8 cellular contexts compared by ENCODE assay signal in the genomic region with DNA sequence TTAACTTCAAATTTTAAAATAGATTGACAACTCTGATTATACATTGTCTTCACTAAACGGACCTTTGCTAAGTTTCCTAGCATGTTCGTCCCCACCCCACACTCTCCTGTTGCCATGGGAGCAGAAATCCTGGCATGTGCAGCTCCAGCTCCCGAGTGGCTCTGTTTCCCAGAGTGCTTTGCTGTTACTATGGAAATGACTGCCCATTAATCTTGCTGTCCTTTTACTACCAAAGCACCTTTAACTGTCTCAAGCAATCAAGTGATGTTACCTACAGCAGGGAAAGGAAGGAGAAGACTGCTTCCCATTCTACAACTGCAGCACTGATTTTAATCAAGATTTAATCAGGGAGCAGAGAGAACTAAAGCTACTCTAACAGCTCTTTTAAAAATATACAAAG.
DNase-seq lines count a peak whose midpoint lies in the region; ATAC-seq and TF ChIP-seq lines count a peak whose summit lies in the region.

No MANE protein-coding gene starts in this region.

- H3K9me3 Mint-ChIP-seq in glutamatergic neuron (ENCODE audit: unreplicated experiment): no peaks in the 10 kb centered on the region

- no peak overlapping the region for H3K27ac Mint-ChIP-seq in glutamatergic neuron (ENCODE audit: unreplicated experiment)

- H3K27ac ChIP-seq in HEK293 (ENCODE audit: extremely low read depth, low read depth, low read length) (no peak overlapping the region), RWPE2 (ENCODE audit: poor library complexity, severe bottlenecking) (no peak overlapping the region), substantia nigra (ENCODE audit: low read depth, low read length, poor library complexity, severe bottlenecking) (no peak overlapping the region)

- no peaks in the 10 kb centered on the region for H3K36me3 Mint-ChIP-seq in glutamatergic neuron (ENCODE audit: unreplicated experiment)

- peak; percentile 20 for DNase-seq in AG09319 (ENCODE audit: extremely low read depth, low read depth)
- DNase-seq in RWPE2 (ENCODE audit: low spot score): no peak
- DNase-seq in glutamatergic neuron: peak; percentile 47
- DNase-seq in substantia nigra (lab: John Stamatoyannopoulos, UW): peak in 32 of 49 donors; percentile 1 to 48 (median 14)
- DNase-seq in activated CD4-positive, CD25-positive, alpha-beta regulatory T cell treated with anti-CD3 and anti-CD28 coated beads, Interleukin-2, amount 50 U/mL, for 72 hours: no peak
- DNase-seq in NOMO-1 (lab: John Stamatoyannopoulos, UW; ENCODE audit: unreplicated experiment in 2 of 2): no peak

- H3K36me3 ChIP-seq in HEK293 (ENCODE audit: control insufficient read depth in 2 of 2, insufficient read depth in 1 of 2, low read length in 2 of 2): no peaks in the 10 kb centered on the region
- H3K36me3 ChIP-seq in RWPE2 (ENCODE audit: low read depth): no peaks in the 10 kb centered on the region

- no peaks in the 10 kb centered on the region for H3K4me1 Mint-ChIP-seq in glutamatergic neuron (ENCODE audit: low read depth, unreplicated experiment)

- CTCF ChIA-PET in HEK293 (lab: Yijun Ruan, JAX): interaction anchor here (0.6 to 0.7 kb wide), 3 partner anchors 43 to 804 kb away, joined by 3 to 5 read pairs (median 4); no protein-coding TSS in a partner anchor

- H3K27me3 ChIP-seq in RWPE2 (ENCODE audit: insufficient read depth, poor library complexity, severe bottlenecking): no peaks in the 10 kb centered on the region

- POLR2A ChIA-PET in HEK293 (lab: Yijun Ruan, JAX): no interaction called here

- H3K9me3 ChIP-seq in HEK293 (ENCODE audit: control insufficient read depth, insufficient read depth, low read depth, low read length): no peaks in the 10 kb centered on the region
- H3K9me3 ChIP-seq in RWPE2 (ENCODE audit: severe bottlenecking): no peaks in the 10 kb centered on the region

- H3K4me3 Mint-ChIP-seq in glutamatergic neuron (ENCODE audit: unreplicated experiment): no peak overlapping the region

- H3K4me3 ChIP-seq in HEK293 (ENCODE audit: low read depth, low read length) (no peak overlapping the region), RWPE2 (ENCODE audit: severe bottlenecking) (no peak overlapping the region)

- H3K4me1 ChIP-seq in HEK293 (ENCODE audit: control insufficient read depth, insufficient read depth, low read length) (no peaks in the 10 kb centered on the region), RWPE2 (ENCODE audit: insufficient read depth, poor library complexity, severe bottlenecking) (peaks cover 9% of the 10 kb centered on the region)

- H3K27me3 Mint-ChIP-seq in glutamatergic neuron (ENCODE audit: unreplicated experiment): peaks cover 1% of the 10 kb centered on the region

- ATAC-seq in RWPE2 (ENCODE audit: low read depth): peak; percentile 61
- ATAC-seq in HG03039 (IDR thresholded peaks at IDR 0.05; ENCODE audit: unreplicated experiment): no peak

- TF ChIP-seq CTCF in AG09319 (IDR thresholded peaks at IDR 0.05; ENCODE audit: low read depth, low read length) (no peak), HEK293 (tag by site-specific recombination; IDR thresholded peaks at IDR 0.05) (no peak), RWPE2 (IDR thresholded peaks at IDR 0.05; ENCODE audit: poor library complexity, severe bottlenecking) (no peak), glutamatergic neuron (IDR thresholded peaks at IDR 0.05; ENCODE audit: partially characterized antibody, unreplicated experiment) (no peak)

TF ChIP-seq in HEK293, 187 proteins besides CTCF, POLR2A, EP300 and RAD21 (continues in another document):
- TF ChIP-seq ZNF121 (tag by site-specific recombination; IDR thresholded peaks at IDR 0.05): no peak
- 0 out of 2 replicates have a peak, but pooled peaks have one; percentile 21 for TF ChIP-seq ZNF394 (tag by site-specific recombination; IDR thresholded peaks at IDR 0.05; ENCODE audit: borderline replicate concordance)
- no peak for TF ChIP-seq ZFP69B (tag by site-specific recombination; IDR thresholded peaks at IDR 0.05)
- TF ChIP-seq ZFP37 (tag by site-specific recombination; IDR thresholded peaks at IDR 0.05): no peak
- no peak for TF ChIP-seq ZSCAN23 (tag by site-specific recombination; IDR thresholded peaks at IDR 0.05)
- TF ChIP-seq ZNF621 (tag by site-specific recombination; IDR thresholded peaks at IDR 0.05): no peak
- no peak for TF ChIP-seq ZFP41 (tag by site-specific recombination; IDR thresholded peaks at IDR 0.05; ENCODE audit: borderline replicate concordance)
- TF ChIP-seq, protein P1, sequence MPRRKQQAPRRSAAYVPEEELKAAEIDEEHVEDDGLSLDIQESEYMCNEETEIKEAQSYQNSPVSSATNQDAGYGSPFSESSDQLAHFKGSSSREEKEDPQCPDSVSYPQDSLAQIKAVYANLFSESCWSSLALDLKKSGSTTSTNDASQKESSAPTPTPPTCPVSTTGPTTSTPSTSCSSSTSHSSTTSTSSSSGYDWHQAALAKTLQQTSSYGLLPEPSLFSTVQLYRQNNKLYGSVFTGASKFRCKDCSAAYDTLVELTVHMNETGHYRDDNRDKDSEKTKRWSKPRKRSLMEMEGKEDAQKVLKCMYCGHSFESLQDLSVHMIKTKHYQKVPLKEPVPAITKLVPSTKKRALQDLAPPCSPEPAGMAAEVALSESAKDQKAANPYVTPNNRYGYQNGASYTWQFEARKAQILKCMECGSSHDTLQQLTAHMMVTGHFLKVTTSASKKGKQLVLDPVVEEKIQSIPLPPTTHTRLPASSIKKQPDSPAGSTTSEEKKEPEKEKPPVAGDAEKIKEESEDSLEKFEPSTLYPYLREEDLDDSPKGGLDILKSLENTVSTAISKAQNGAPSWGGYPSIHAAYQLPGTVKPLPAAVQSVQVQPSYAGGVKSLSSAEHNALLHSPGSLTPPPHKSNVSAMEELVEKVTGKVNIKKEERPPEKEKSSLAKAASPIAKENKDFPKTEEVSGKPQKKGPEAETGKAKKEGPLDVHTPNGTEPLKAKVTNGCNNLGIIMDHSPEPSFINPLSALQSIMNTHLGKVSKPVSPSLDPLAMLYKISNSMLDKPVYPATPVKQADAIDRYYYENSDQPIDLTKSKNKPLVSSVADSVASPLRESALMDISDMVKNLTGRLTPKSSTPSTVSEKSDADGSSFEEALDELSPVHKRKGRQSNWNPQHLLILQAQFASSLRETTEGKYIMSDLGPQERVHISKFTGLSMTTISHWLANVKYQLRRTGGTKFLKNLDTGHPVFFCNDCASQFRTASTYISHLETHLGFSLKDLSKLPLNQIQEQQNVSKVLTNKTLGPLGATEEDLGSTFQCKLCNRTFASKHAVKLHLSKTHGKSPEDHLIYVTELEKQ (tag by site-specific recombination; IDR thresholded peaks at IDR 0.05; ENCODE audit: borderline replicate concordance): 0 out of 2 replicates have a peak, but pooled peaks have one; percentile 27
- no peak; the same call in 1 of the 2 replicates for TF ChIP-seq MEIS1 (CRISPR knock-in tag; IDR thresholded peaks at IDR 0.05; ENCODE audit: borderline replicate concordance)
- TF ChIP-seq ZNF433 (tag by site-specific recombination; IDR thresholded peaks at IDR 0.05; ENCODE audit: low read depth): no peak
- no peak for TF ChIP-seq ZBTB1 (tag by site-specific recombination; IDR thresholded peaks at IDR 0.05)
- TF ChIP-seq, protein P2, sequence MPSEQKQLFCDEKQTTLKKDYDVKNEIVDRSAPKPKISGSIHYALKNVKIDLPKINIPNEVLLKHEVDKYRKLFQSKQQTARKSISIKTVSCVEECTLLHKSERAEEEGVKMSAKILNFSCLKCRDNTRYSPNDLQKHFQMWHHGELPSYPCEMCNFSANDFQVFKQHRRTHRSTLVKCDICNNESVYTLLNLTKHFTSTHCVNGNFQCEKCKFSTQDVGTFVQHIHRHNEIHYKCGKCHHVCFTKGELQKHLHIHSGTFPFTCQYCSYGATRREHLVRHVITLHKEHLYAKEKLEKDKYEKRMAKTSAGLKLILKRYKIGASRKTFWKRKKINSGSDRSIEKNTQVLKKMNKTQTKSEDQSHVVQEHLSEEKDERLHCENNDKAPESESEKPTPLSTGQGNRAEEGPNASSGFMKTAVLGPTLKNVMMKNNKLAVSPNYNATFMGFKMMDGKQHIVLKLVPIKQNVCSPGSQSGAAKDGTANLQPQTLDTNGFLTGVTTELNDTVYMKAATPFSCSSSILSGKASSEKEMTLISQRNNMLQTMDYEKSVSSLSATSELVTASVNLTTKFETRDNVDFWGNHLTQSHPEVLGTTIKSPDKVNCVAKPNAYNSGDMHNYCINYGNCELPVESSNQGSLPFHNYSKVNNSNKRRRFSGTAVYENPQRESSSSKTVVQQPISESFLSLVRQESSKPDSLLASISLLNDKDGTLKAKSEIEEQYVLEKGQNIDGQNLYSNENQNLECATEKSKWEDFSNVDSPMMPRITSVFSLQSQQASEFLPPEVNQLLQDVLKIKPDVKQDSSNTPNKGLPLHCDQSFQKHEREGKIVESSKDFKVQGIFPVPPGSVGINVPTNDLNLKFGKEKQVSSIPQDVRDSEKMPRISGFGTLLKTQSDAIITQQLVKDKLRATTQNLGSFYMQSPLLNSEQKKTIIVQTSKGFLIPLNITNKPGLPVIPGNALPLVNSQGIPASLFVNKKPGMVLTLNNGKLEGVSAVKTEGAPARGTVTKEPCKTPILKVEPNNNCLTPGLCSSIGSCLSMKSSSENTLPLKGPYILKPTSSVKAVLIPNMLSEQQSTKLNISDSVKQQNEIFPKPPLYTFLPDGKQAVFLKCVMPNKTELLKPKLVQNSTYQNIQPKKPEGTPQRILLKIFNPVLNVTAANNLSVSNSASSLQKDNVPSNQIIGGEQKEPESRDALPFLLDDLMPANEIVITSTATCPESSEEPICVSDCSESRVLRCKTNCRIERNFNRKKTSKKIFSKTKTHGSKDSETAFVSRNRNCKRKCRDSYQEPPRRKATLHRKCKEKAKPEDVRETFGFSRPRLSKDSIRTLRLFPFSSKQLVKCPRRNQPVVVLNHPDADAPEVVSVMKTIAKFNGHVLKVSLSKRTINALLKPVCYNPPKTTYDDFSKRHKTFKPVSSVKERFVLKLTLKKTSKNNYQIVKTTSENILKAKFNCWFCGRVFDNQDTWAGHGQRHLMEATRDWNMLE (tag by site-specific recombination; conservative IDR thresholded peaks at IDR 0.05; ENCODE audit: low read depth): no peak
- TF ChIP-seq GFI1B (tag by site-specific recombination; IDR thresholded peaks at IDR 0.05): no peak
- no peak for TF ChIP-seq ZNF785 (tag by site-specific recombination; IDR thresholded peaks at IDR 0.05)
- no peak for TF ChIP-seq ZNF354C (tag by site-specific recombination; IDR thresholded peaks at IDR 0.05; ENCODE audit: borderline replicate concordance, low read depth)
- no peak for TF ChIP-seq ZNF549 (tag by site-specific recombination; IDR thresholded peaks at IDR 0.05)
- TF ChIP-seq ZNF416 (tag by site-specific recombination; IDR thresholded peaks at IDR 0.05): no peak

Comparison
In these comparisons a context has a peak if more than half of its experiments do, and no peak if none do; other contexts are left out.
1. DNase-seq: peak in AG09319 (single experiment), glutamatergic neuron (single experiment) and substantia nigra (32 of 49); none in RWPE2 (single experiment), activated CD4-positive, CD25-positive, alpha-beta regulatory T cell treated with anti-CD3 and anti-CD28 coated beads, Interleukin-2, amount 50 U/mL, for 72 hours (single experiment) and NOMO-1 (0 of 2).